In genomic region chr7:75663302-75663907, GRCh38 we compare ENCODE assay signal across 11 cellular contexts.
DNase-seq lines count a peak whose midpoint lies in the region; ATAC-seq and TF ChIP-seq lines count a peak whose summit lies in the region.
"Had no signal": no experiment of that assay in that cellular context is flagged by ENCODE, and none has a peak within 500 bp of the region (broad histone marks: within the 10 kb centered on the region; RNA-seq: fewer than 3 reads in every experiment).

No MANE protein-coding gene starts in this region.

- TF ChIP-seq EP300 in stomach (IDR thresholded peaks at IDR 0.05): no peak

- peak overlapping the region; percentile 49; the same call in 1 of the 2 replicates for H2AFZ ChIP-seq in OCI-LY7 (ENCODE audit: low read length)

- DNase-seq in OCI-LY7 (ENCODE audit: low spot score): no peak
- DNase-seq in stimulated activated effector memory CD8-positive, alpha-beta T cell treated with anti-CD3 and anti-CD28 coated beads, Interleukin-12 subunit alpha, Interleukin-12 subunit beta, amount 100 ng/mL, for 72 hours (ENCODE audit: low spot score in 2 of 2): no peak
- DNase-seq in stomach: no peak
- no peak for DNase-seq in COLO668 (lab: John Stamatoyannopoulos, UW; ENCODE audit: unreplicated experiment)
- DNase-seq in activated CD8-positive, alpha-beta memory T cell treated with anti-CD3 and anti-CD28 coated beads, Interleukin-2, amount 10 ng/mL, durations not matched to agents 7 days and 5 days: no peak
- DNase-seq: left cardiac atrium, NCI-H510A treated with DMSO at 0.1 percent for 48 hours, T1000 had no signal

- TF ChIP-seq CTCF in OCI-LY7 (conservative IDR thresholded peaks at IDR 0.05; ENCODE audit: low read length) (no peak), stomach (IDR thresholded peaks at IDR 0.05) (no peak)

- no TSS peak for BruUV-seq in OCI-LY7 (replicated peaks; lab: Mats Ljungman, UMichigan)

- H3K4me3 Mint-ChIP-seq in stimulated activated effector memory CD8-positive, alpha-beta T cell treated with anti-CD3 and anti-CD28 coated beads, Interleukin-12 subunit alpha, Interleukin-12 subunit beta, amount 100 ng/mL, for 72 hours: no peak overlapping the region
- H3K4me3 Mint-ChIP-seq in activated CD8-positive, alpha-beta memory T cell treated with anti-CD3 and anti-CD28 coated beads, Interleukin-2, amount 10 ng/mL, durations not matched to agents 7 days and 5 days: no peak overlapping the region

- no peaks in the 10 kb centered on the region for H3K27me3 ChIP-seq in stomach

- H3K9me3 ChIP-seq in OCI-LY7 (ENCODE audit: low read length) (no peaks in the 10 kb centered on the region), stomach (no peaks in the 10 kb centered on the region)

- H3K79me2 ChIP-seq in OCI-LY7 (ENCODE audit: insufficient read depth, low read depth, low read length): no peaks in the 10 kb centered on the region

- H3K27me3 Mint-ChIP-seq in activated CD8-positive, alpha-beta memory T cell treated with anti-CD3 and anti-CD28 coated beads, Interleukin-2, amount 10 ng/mL, durations not matched to agents 7 days and 5 days: no peaks in the 10 kb centered on the region

- H3K27ac Mint-ChIP-seq in stimulated activated effector memory CD8-positive, alpha-beta T cell treated with anti-CD3 and anti-CD28 coated beads, Interleukin-12 subunit alpha, Interleukin-12 subunit beta, amount 100 ng/mL, for 72 hours: no peak overlapping the region
- H3K27ac Mint-ChIP-seq in activated CD8-positive, alpha-beta memory T cell treated with anti-CD3 and anti-CD28 coated beads, Interleukin-2, amount 10 ng/mL, durations not matched to agents 7 days and 5 days: no peak overlapping the region
- H3K27ac Mint-ChIP-seq: activated naive CD4-positive, alpha-beta T cell treated with anti-CD3 and anti-CD28 coated beads, Interleukin-2, amount 50 U/mL, for 72 hours had no signal

- H3K36me3 ChIP-seq in OCI-LY7 (ENCODE audit: insufficient read depth, low read length) (no peaks in the 10 kb centered on the region; the same call in none of the 2 replicates), stomach (no peaks in the 10 kb centered on the region)

- no peaks in the 10 kb centered on the region for H3K9me2 ChIP-seq in OCI-LY7 (ENCODE audit: insufficient read depth, low read length)

- POLR2A ChIA-PET in OCI-LY7 (lab: Charles Lee): interaction anchor here (0.5 to 2.8 kb wide), 9 partner anchors 10 to 89 kb away, joined by 3 to 9 read pairs (median 7); partner anchors contain the start of gene HIP1

- intact Hi-C loops in OCI-LY7 (cut with micrococcal nuclease; ENCODE audit: unreplicated experiment) (loop anchor here (1.0 to 5.0 kb wide), 3 partner anchors 25 to 75 kb away; partner anchors contain the start of gene HIP1), stomach (cut with DNase I; ENCODE audit: low total_unique reads) (loop anchor here (10.0 kb wide), 1 partner anchor 61 kb away; no protein-coding TSS in a partner anchor)

- peaks cover 16% of the 10 kb centered on the region for H3K4me1 Mint-ChIP-seq in stimulated activated effector memory CD8-positive, alpha-beta T cell treated with anti-CD3 and anti-CD28 coated beads, Interleukin-12 subunit alpha, Interleukin-12 subunit beta, amount 100 ng/mL, for 72 hours
- peaks cover 8% of the 10 kb centered on the region for H3K4me1 Mint-ChIP-seq in activated CD8-positive, alpha-beta memory T cell treated with anti-CD3 and anti-CD28 coated beads, Interleukin-2, amount 10 ng/mL, durations not matched to agents 7 days and 5 days

- H3K36me3 Mint-ChIP-seq in stimulated activated effector memory CD8-positive, alpha-beta T cell treated with anti-CD3 and anti-CD28 coated beads, Interleukin-12 subunit alpha, Interleukin-12 subunit beta, amount 100 ng/mL, for 72 hours: no peaks in the 10 kb centered on the region
- H3K36me3 Mint-ChIP-seq in activated CD8-positive, alpha-beta memory T cell treated with anti-CD3 and anti-CD28 coated beads, Interleukin-2, amount 10 ng/mL, durations not matched to agents 7 days and 5 days: no peaks in the 10 kb centered on the region
- H3K36me3 Mint-ChIP-seq: activated naive CD4-positive, alpha-beta T cell treated with anti-CD3 and anti-CD28 coated beads, Interleukin-2, amount 50 U/mL, for 72 hours had no signal

- H3K4me2 ChIP-seq in OCI-LY7 (ENCODE audit: low read length): peak overlapping the region; percentile 79

- H3K4me1 ChIP-seq in OCI-LY7 (ENCODE audit: insufficient read depth, low read length, poor library complexity, severe bottlenecking) (peaks cover 44% of the 10 kb centered on the region), stomach (no peaks in the 10 kb centered on the region)

- ATAC-seq in GM19372 (IDR thresholded peaks at IDR 0.05; ENCODE audit: low read depth, unreplicated experiment) (peak; percentile 23), HG02840 (IDR thresholded peaks at IDR 0.05; ENCODE audit: low FRiP score, unreplicated experiment) (peak; percentile 42)
- ATAC-seq in stimulated activated effector memory CD8-positive, alpha-beta T cell treated with anti-CD3 and anti-CD28 coated beads, Interleukin-12 subunit alpha, Interleukin-12 subunit beta, amount 100 ng/mL, for 72 hours: peak; percentile 65
- ATAC-seq in activated CD8-positive, alpha-beta memory T cell treated with anti-CD3 and anti-CD28 coated beads, Interleukin-2, amount 10 ng/mL, durations not matched to agents 7 days and 5 days: no peak

- H3K9me3 Mint-ChIP-seq in stimulated activated effector memory CD8-positive, alpha-beta T cell treated with anti-CD3 and anti-CD28 coated beads, Interleukin-12 subunit alpha, Interleukin-12 subunit beta, amount 100 ng/mL, for 72 hours: no peaks in the 10 kb centered on the region
- H3K9me3 Mint-ChIP-seq in activated CD8-positive, alpha-beta memory T cell treated with anti-CD3 and anti-CD28 coated beads, Interleukin-2, amount 10 ng/mL, durations not matched to agents 7 days and 5 days (ENCODE audit: low read depth): no peaks in the 10 kb centered on the region
- H3K9me3 Mint-ChIP-seq: activated naive CD4-positive, alpha-beta T cell treated with anti-CD3 and anti-CD28 coated beads, Interleukin-2, amount 50 U/mL, for 72 hours had no signal

- no peak for TF ChIP-seq POLR2A in stomach (IDR thresholded peaks at IDR 0.05)

- WGBS in stomach, 5 donors: 80 to 88% (median 83%) methylated on average over 8 of the region's 8 CpGs

- CTCF ChIA-PET in OCI-LY7 (lab: Charles Lee; ENCODE audit: unreplicated experiment): interaction anchor here (0.5 to 1.5 kb wide), 4 partner anchors 18 to 178 kb away, joined by 3 to 5 read pairs (median 4); no protein-coding TSS in a partner anchor
- CTCF ChIA-PET in activated CD8-positive, alpha-beta memory T cell treated with anti-CD3 and anti-CD28 coated beads, Interleukin-2, amount 10 ng/mL, durations not matched to agents 7 days and 5 days (lab: Charles Lee): no interaction called here

- peak overlapping the region; percentile 58 for H3K4me3 ChIP-seq in OCI-LY7 (ENCODE audit: low read depth, low read length, poor library complexity, severe bottlenecking)
- no peak overlapping the region for H3K4me3 ChIP-seq in stomach

- H3K27ac ChIP-seq in OCI-LY7 (ENCODE audit: low read depth, low read length, poor library complexity, severe bottlenecking) (peak overlapping the region; percentile 95), stomach (peak overlapping the region in 1 of 5 donors; percentile 34)

- no peaks in the 10 kb centered on the region for H4K20me1 ChIP-seq in OCI-LY7 (ENCODE audit: insufficient read depth, low read length)
